Comparison of ENCODE assay signal across 9 cellular contexts in the genomic region with DNA sequence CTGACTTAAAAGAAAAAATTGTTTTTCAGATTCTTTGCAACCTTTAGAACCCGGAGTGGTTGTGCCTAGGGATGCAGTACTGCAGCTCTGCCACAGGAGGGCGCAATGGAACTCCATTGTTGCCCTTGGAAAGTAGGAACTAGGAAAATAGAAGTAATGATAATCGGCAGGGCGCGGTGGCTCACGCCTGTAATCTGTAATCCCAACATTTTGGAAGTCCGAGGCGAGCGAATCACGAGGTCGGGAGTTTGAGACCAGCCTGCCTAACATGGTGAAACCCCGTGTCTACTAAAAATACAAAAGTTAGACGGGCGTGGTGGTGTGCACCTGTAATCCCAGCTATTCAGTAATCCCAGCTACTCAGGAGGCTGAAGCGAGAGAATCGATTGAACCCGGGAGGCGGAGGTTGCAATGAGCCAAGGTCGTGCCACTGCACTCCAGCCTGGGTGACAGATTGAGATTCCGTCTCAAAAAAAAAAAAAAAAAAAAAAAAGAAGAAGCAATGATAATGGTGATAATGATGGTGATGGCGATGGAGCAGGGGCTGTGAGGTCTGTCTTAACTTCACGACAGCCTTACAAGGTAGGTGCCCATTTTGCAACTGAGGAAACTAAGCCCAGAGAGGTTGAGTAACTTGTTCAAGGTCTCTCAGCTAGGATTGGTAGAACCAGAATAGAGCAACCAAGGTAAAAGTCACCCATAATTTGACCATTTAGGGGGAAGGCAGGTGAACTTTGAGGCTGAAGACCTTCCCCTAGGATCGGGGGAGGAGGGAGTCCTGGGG. TPM values are rescaled to one million over a fixed set of nuclear protein-coding genes. Genes with fewer than 3 reads are reported as not detected.
DNase-seq lines count a peak whose midpoint lies in the region; ATAC-seq and TF ChIP-seq lines count a peak whose summit lies in the region.
"Had no signal": no experiment of that assay in that cellular context is flagged by ENCODE, and none has a peak within 500 bp of the region (broad histone marks: within the 10 kb centered on the region; RNA-seq: fewer than 3 reads in every experiment).

No MANE protein-coding gene starts in this region.

- in situ Hi-C loops in KBM-7 (cut with MboI; ENCODE audit: low pct_unique_long_range_greater_than_20kb, low sequenced_read_pairs): no loop called here

- intact Hi-C loops in breast epithelium (cut with DNase I; ENCODE audit: low total_unique reads): no loop called here

- TF ChIP-seq POLR2A in breast epithelium (IDR thresholded peaks at IDR 0.05): no peak

- peak; percentile 44 to 63 (median 56) for TF ChIP-seq CTCF in breast epithelium (IDR thresholded peaks at IDR 0.05)

- H3K4me1 ChIP-seq in breast epithelium: no peaks in the 10 kb centered on the region

- ATAC-seq in GM18519 (IDR thresholded peaks at IDR 0.05; ENCODE audit: low FRiP score, unreplicated experiment) (no peak), HG03280 (IDR thresholded peaks at IDR 0.05; ENCODE audit: unreplicated experiment) (no peak)

- H3K27ac ChIP-seq in breast epithelium: no peak overlapping the region

- peak; percentile 75 for DNase-seq in COLO829 (ENCODE audit: low spot score)
- DNase-seq in KBM-7: peak; percentile 78
- peak; percentile 65 for DNase-seq in UCSD-AML1 (lab: John Stamatoyannopoulos, UW; ENCODE audit: unreplicated experiment)
- DNase-seq in breast epithelium (ENCODE audit: low spot score in 2 of 2): no peak
- DNase-seq in left kidney (ENCODE audit: low read depth, low spot score): peak; percentile 76
- peak; percentile 25 to 32 for DNase-seq in stimulated activated CD8-positive, alpha-beta memory T cell treated with anti-CD3 and anti-CD28 coated beads, Interleukin-4, amount 100 ng/mL, for 1 hour (ENCODE audit: low read depth in 2 of 2, low spot score in 1 of 2)

- no peak overlapping the region for H3K4me3 ChIP-seq in breast epithelium

- peaks cover 0 to 3% of the 10 kb centered on the region in 2 donors for H3K27me3 ChIP-seq in breast epithelium

- no peaks in the 10 kb centered on the region for H3K36me3 ChIP-seq in breast epithelium

- H3K9me3 ChIP-seq in breast epithelium: no peaks in the 10 kb centered on the region

RNA-seq across cellular contexts. Expression of a gene that starts 5.5 kb away (rescaled TPM):
- total RNA-seq in breast epithelium: 10 to 100 TPM; 23.4 to 68.2 (median 48.2) TPM

RNA-seq across cellular contexts. Expression of a gene that starts 14.4 kb away (rescaled TPM):
- total RNA-seq in breast epithelium: not detected
- total RNA-seq: pulmonary artery endothelial cell had no signal

RNA-seq across cellular contexts. Expression of a gene that starts 38.8 kb away (rescaled TPM):
- 10 to 100 TPM in 2 of 3 donors, 1 to 10 TPM in 1; 8.5 to 31.0 (median 11.3) TPM for total RNA-seq in breast epithelium

Comparison
In these comparisons a context has a peak if more than half of its experiments do, and no peak if none do; other contexts are left out.
1. DNase-seq: peak in COLO829 (single experiment), KBM-7 (single experiment), UCSD-AML1 (single experiment), left kidney (single experiment) and stimulated activated CD8-positive, alpha-beta memory T cell treated with anti-CD3 and anti-CD28 coated beads, Interleukin-4, amount 100 ng/mL, for 1 hour (2 of 2); none in breast epithelium (0 of 2).